ENCODE assay signal across 1 cellular context in genomic region chr17:58658804-58659713, GRCh38.
TF ChIP-seq lines count a peak whose summit lies in the region.

No MANE protein-coding gene starts in this region.

TF ChIP-seq in HepG2, 621 proteins besides CTCF, POLR2A, EP300 and RAD21 (continued from another document and continues in another):
- TF ChIP-seq ZNF34 (CRISPR knock-in tag; IDR thresholded peaks at IDR 0.05; ENCODE audit: borderline replicate concordance) (no peak), HOMEZ (CRISPR knock-in tag; IDR thresholded peaks at IDR 0.05; ENCODE audit: low read depth) (peak; percentile 68), MXI1 (IDR thresholded peaks at IDR 0.05; ENCODE audit: borderline replicate concordance, low read depth, low read length) (0 out of 3 replicates have a peak, but pooled peaks have one; percentile 55), ATF2 (CRISPR knock-in tag; IDR thresholded peaks at IDR 0.05) (peak; percentile 93), HNRNPLL (IDR thresholded peaks at IDR 0.05; ENCODE audit: low read depth, low read length, poor library complexity, severe bottlenecking) (no peak), ZNF609 (CRISPR knock-in tag; IDR thresholded peaks at IDR 0.05; ENCODE audit: borderline replicate concordance) (peak; percentile 62; the same call in 1 of the 2 replicates), KLF9 (CRISPR knock-in tag; IDR thresholded peaks at IDR 0.05; ENCODE audit: low read depth) (peak; percentile 90; the same call in 1 of the 2 replicates), ZNF720 (CRISPR knock-in tag; IDR thresholded peaks at IDR 0.05) (peak; percentile 94), ZNF251 (CRISPR knock-in tag; IDR thresholded peaks at IDR 0.05) (no peak), SKI (IDR thresholded peaks at IDR 0.05; ENCODE audit: partially characterized antibody) (peak; percentile 57), PRDM4 (CRISPR knock-in tag; IDR thresholded peaks at IDR 0.05; ENCODE audit: borderline replicate concordance) (no peak), GTF3A (CRISPR knock-in tag; conservative IDR thresholded peaks at IDR 0.05) (no peak), ZNF646 (CRISPR knock-in tag; IDR thresholded peaks at IDR 0.05) (peak; percentile 89), MZF1 (CRISPR knock-in tag; IDR thresholded peaks at IDR 0.05; ENCODE audit: borderline replicate concordance) (no peak), SP4 (CRISPR knock-in tag; IDR thresholded peaks at IDR 0.05) (peak; percentile 81; the same call in 1 of the 2 replicates), ZC3H13 (CRISPR knock-in tag; IDR thresholded peaks at IDR 0.05) (peak; percentile 81; the same call in 1 of the 2 replicates), CHD2 (IDR thresholded peaks at IDR 0.05; ENCODE audit: low read depth, low read length) (peak; percentile 71), TFE3 (CRISPR knock-in tag; IDR thresholded peaks at IDR 0.05) (peak; percentile 87), ZNF83 (CRISPR knock-in tag; IDR thresholded peaks at IDR 0.05; ENCODE audit: borderline replicate concordance) (peak; percentile 24), PRMT3 (CRISPR knock-in tag; IDR thresholded peaks at IDR 0.05; ENCODE audit: borderline replicate concordance, low read depth) (peak; percentile 33; the same call in 1 of the 2 replicates), STAT6 (CRISPR knock-in tag; IDR thresholded peaks at IDR 0.05; ENCODE audit: borderline replicate concordance) (peak; percentile 96; the same call in 1 of the 2 replicates), AKAP8 (CRISPR knock-in tag; IDR thresholded peaks at IDR 0.05) (peak; percentile 64; the same call in 1 of the 2 replicates), HCFC1 (IDR thresholded peaks at IDR 0.05; ENCODE audit: low read depth, low read length) (peak; percentile 23; the same call in 1 of the 2 replicates), STAT5B (CRISPR knock-in tag; IDR thresholded peaks at IDR 0.05) (peak; percentile 94; the same call in 1 of the 2 replicates), ZNF747 (CRISPR knock-in tag; IDR thresholded peaks at IDR 0.05; ENCODE audit: borderline replicate concordance) (peak; percentile 78; the same call in 1 of the 2 replicates), ZNF841 (CRISPR knock-in tag; IDR thresholded peaks at IDR 0.05; ENCODE audit: borderline replicate concordance) (0 out of 2 replicates have a peak, but pooled peaks have one; percentile 9), ZNF512B (CRISPR knock-in tag; IDR thresholded peaks at IDR 0.05; ENCODE audit: borderline replicate concordance) (peak; percentile 40; the same call in 1 of the 2 replicates), ISL2 (CRISPR knock-in tag; IDR thresholded peaks at IDR 0.05) (peak; percentile 72)
